Comparison of ENCODE assay signal across 19 cellular contexts in genomic region chr4:17490575-17491059, GRCh38. TPM values are rescaled to one million over a fixed set of nuclear protein-coding genes. Genes with fewer than 3 reads are reported as not detected.
DNase-seq lines count a peak whose midpoint lies in the region; ATAC-seq and TF ChIP-seq lines count a peak whose summit lies in the region.
"Had no signal": no experiment of that assay in that cellular context is flagged by ENCODE, and none has a peak within 500 bp of the region (broad histone marks: within the 10 kb centered on the region; RNA-seq: fewer than 3 reads in every experiment).

No MANE protein-coding gene starts in this region.

- peaks cover 81% of the 10 kb centered on the region for H3K36me3 Mint-ChIP-seq in activated T-helper 17 cell treated with anti-CD3 and anti-CD28 coated beads, Interleukin-2, amount 50 U/mL, for 72 hours (ENCODE audit: low read depth)

- H3K27ac ChIP-seq in C4-2B, result peak overlapping the region; percentile 35; the same call in 1 of the 2 replicates
- no peak overlapping the region for H3K27ac ChIP-seq in tibial nerve
- H3K27ac ChIP-seq: ascending aorta, thyroid gland had no signal

- H3K4me3 ChIP-seq in mucosa of descending colon (no peak overlapping the region), tibial nerve (no peak overlapping the region)
- H3K4me3 ChIP-seq: ascending aorta, thyroid gland had no signal

- H3K9me3 ChIP-seq in mucosa of descending colon, result no peaks in the 10 kb centered on the region
- H3K9me3 ChIP-seq in tibial nerve, result no peaks in the 10 kb centered on the region
- H3K9me3 ChIP-seq: ascending aorta, thyroid gland had no signal

- H3K4me1 Mint-ChIP-seq in activated T-helper 17 cell treated with anti-CD3 and anti-CD28 coated beads, Interleukin-2, amount 50 U/mL, for 72 hours, result peaks cover 5% of the 10 kb centered on the region

- TF ChIP-seq EP300 in tibial nerve (IDR thresholded peaks at IDR 0.05), result no peak

- 86 to 89% methylated on average over 6 of the region's 6 CpGs for WGBS in tibial nerve, 2 donors

- no peaks in the 10 kb centered on the region for H3K27me3 Mint-ChIP-seq in activated T-helper 17 cell treated with anti-CD3 and anti-CD28 coated beads, Interleukin-2, amount 50 U/mL, for 72 hours

- no peaks in the 10 kb centered on the region for H3K4me1 ChIP-seq in mucosa of descending colon (ENCODE audit: low read depth)
- peaks cover 0 to 16% (median 6%) of the 10 kb centered on the region in 4 donors for H3K4me1 ChIP-seq in tibial nerve
- H3K4me1 ChIP-seq: ascending aorta had no signal

- peak overlapping the region; percentile 28 for H3K27ac Mint-ChIP-seq in activated T-helper 17 cell treated with anti-CD3 and anti-CD28 coated beads, Interleukin-2, amount 50 U/mL, for 72 hours
- H3K27ac Mint-ChIP-seq: activated T-cell treated with anti-CD3 and anti-CD28 coated beads, Interleukin-2, amount 50 U/mL, for 72 hours had no signal

- no peaks in the 10 kb centered on the region for H3K9me3 Mint-ChIP-seq in activated T-helper 17 cell treated with anti-CD3 and anti-CD28 coated beads, Interleukin-2, amount 50 U/mL, for 72 hours
- H3K9me3 Mint-ChIP-seq: activated T-cell treated with anti-CD3 and anti-CD28 coated beads, Interleukin-2, amount 50 U/mL, for 72 hours had no signal

- H3K4me3 Mint-ChIP-seq in activated T-helper 17 cell treated with anti-CD3 and anti-CD28 coated beads, Interleukin-2, amount 50 U/mL, for 72 hours, result no peak overlapping the region
- H3K4me3 Mint-ChIP-seq: activated T-cell treated with anti-CD3 and anti-CD28 coated beads, Interleukin-2, amount 50 U/mL, for 72 hours had no signal

- no peak for TF ChIP-seq CTCF in C4-2B (conservative IDR thresholded peaks at IDR 0.05)
- no peak for TF ChIP-seq CTCF in mucosa of descending colon (IDR thresholded peaks at IDR 0.05)
- TF ChIP-seq CTCF in tibial nerve (IDR thresholded peaks at IDR 0.05), result no peak

- H3K36me3 ChIP-seq in mucosa of descending colon (ENCODE audit: low read depth) (no peaks in the 10 kb centered on the region), tibial nerve (peaks cover 0 to 88% (median 2%) of the 10 kb centered on the region in 3 donors)

- intact Hi-C loops in mucosa of descending colon (cut with DNase I, micrococcal nuclease), result no loop called here

- no peak for ATAC-seq in activated T-helper 17 cell treated with anti-CD3 and anti-CD28 coated beads, Interleukin-2, amount 50 U/mL, for 72 hours (replicated peaks)
- ATAC-seq in mucosa of descending colon, result peak; percentile 87
- ATAC-seq: activated T-cell treated with anti-CD3 and anti-CD28 coated beads, Interleukin-2, amount 50 U/mL, for 72 hours; Panc1 had no signal

- H3K27me3 ChIP-seq in tibial nerve, result no peaks in the 10 kb centered on the region
- H3K27me3 ChIP-seq: ascending aorta, thyroid gland had no signal

- no peak for TF ChIP-seq POLR2A in tibial nerve (IDR thresholded peaks at IDR 0.05)

- DNase-seq in NCI-H146 (lab: John Stamatoyannopoulos, UW) (peak; percentile 95), mucosa of descending colon (peak in 1 of 3 donors; percentile 18), RKO (ENCODE audit: low spot score) (no peak), nucleus accumbens (lab: John Stamatoyannopoulos, UW) (no peak), tibial nerve (ENCODE audit: low spot score in 2 of 2) (no peak)
- no peak for DNase-seq in effector CD8-positive, alpha-beta T cell (lab: John Stamatoyannopoulos, UW)
- DNase-seq: activated T-cell treated with anti-CD3 and anti-CD28 coated beads, Interleukin-2, amount 50 U/mL, for 72 hours; AML-193; MM.1S; stimulated activated CD4-positive, alpha-beta T cell treated with anti-CD3 and anti-CD28 coated beads, Interleukin-15, amount 100 ng/mL, for 24 hours; thyroid gland had no signal

RNA-seq across cellular contexts. Expression of gene QDPR, which starts 21.3 kb away (rescaled TPM):
- total RNA-seq in activated T-helper 17 cell treated with anti-CD3 and anti-CD28 coated beads, Interleukin-2, amount 50 U/mL, for 72 hours, result 10 to 100 TPM; 12.7 to 29.7 TPM
- total RNA-seq in mucosa of descending colon, result 10 to 100 TPM; 18.0 to 27.2 (median 24.1) TPM
- total RNA-seq in tibial nerve, result 10 to 100 TPM; 15.9 to 53.1 (median 24.7) TPM

RNA-seq across cellular contexts. Expression of gene CLRN2, which starts 24.3 kb away (rescaled TPM):
- not detected for total RNA-seq in activated T-helper 17 cell treated with anti-CD3 and anti-CD28 coated beads, Interleukin-2, amount 50 U/mL, for 72 hours
- total RNA-seq in mucosa of descending colon, result not detected
- not detected for total RNA-seq in tibial nerve
- total RNA-seq: activated T-cell treated with anti-CD3 and anti-CD28 coated beads, Interleukin-2, amount 50 U/mL, for 72 hours; ascending aorta; Daoy; HT1080; pulmonary artery endothelial cell; T-helper 1 cell treated with Interleukin-12 subunit alpha and Interleukin-12 subunit beta and Interleukin-4 antibody, amounts not matched to agents 30 ng/mL and 1 ng/mL, for 36 hours; thyroid gland had no signal
